In genomic region chr10:64041185-64041988, GRCh38 we compare ENCODE assay signal across 8 cellular contexts.
A peak's percentile ranks its signal among the peaks of the same experiment; 100 is the strongest.
DNase-seq lines count a peak whose midpoint lies in the region; ATAC-seq lines count a peak whose summit lies in the region.

No MANE protein-coding gene starts in this region.

- peak overlapping the region; percentile 26 for H3K4me3 ChIP-seq in CD4-positive, CD25-positive, alpha-beta regulatory T cell (ENCODE audit: low read depth, low read length)
- H3K4me3 ChIP-seq in endocrine pancreas (ENCODE audit: control insufficient read depth, insufficient read depth, low read length) = peak overlapping the region; percentile 37

- ATAC-seq in CD4-positive, CD25-positive, alpha-beta regulatory T cell (ENCODE audit: low read depth in 2 of 2) = peak; percentile 88 to 93
- ATAC-seq in GM19395 (IDR thresholded peaks at IDR 0.05; ENCODE audit: unreplicated experiment) = peak; percentile 95
- ATAC-seq in HG03469 (IDR thresholded peaks at IDR 0.05; ENCODE audit: unreplicated experiment) = peak; percentile 75

- peaks cover 3% of the 10 kb centered on the region for H3K27me3 Mint-ChIP-seq in CD4-positive, CD25-positive, alpha-beta regulatory T cell

- H3K27ac ChIP-seq in CD4-positive, CD25-positive, alpha-beta regulatory T cell (ENCODE audit: insufficient read depth, low read length, poor library complexity, severe bottlenecking) = no peak overlapping the region

- peaks cover 0 to 8% (median 2%) of the 10 kb centered on the region in 4 donors for H3K4me1 Mint-ChIP-seq in CD4-positive, CD25-positive, alpha-beta regulatory T cell

- H3K27me3 ChIP-seq in CD4-positive, CD25-positive, alpha-beta regulatory T cell (ENCODE audit: control insufficient read depth, insufficient read depth, low read length) = no peaks in the 10 kb centered on the region
- H3K27me3 ChIP-seq in endocrine pancreas (ENCODE audit: control insufficient read depth, insufficient read depth, low read length) = no peaks in the 10 kb centered on the region

- H3K9ac ChIP-seq in endocrine pancreas (ENCODE audit: control insufficient read depth, insufficient read depth, low read length) = no peak overlapping the region

- no peaks in the 10 kb centered on the region for H3K36me3 ChIP-seq in CD4-positive, CD25-positive, alpha-beta regulatory T cell (ENCODE audit: control insufficient read depth, insufficient read depth, low read length)
- no peaks in the 10 kb centered on the region for H3K36me3 ChIP-seq in endocrine pancreas (ENCODE audit: control insufficient read depth, insufficient read depth, low read length)

- H3K4me3 Mint-ChIP-seq in CD4-positive, CD25-positive, alpha-beta regulatory T cell = peak overlapping the region in 2 of 4 donors; percentile 70 to 76

- no peaks in the 10 kb centered on the region for H3K9me3 Mint-ChIP-seq in CD4-positive, CD25-positive, alpha-beta regulatory T cell

- no peaks in the 10 kb centered on the region for H3K36me3 Mint-ChIP-seq in CD4-positive, CD25-positive, alpha-beta regulatory T cell

- peak; percentile 61 to 85 (median 80) for DNase-seq in CD4-positive, CD25-positive, alpha-beta regulatory T cell
- peak; percentile 12 for DNase-seq in NK-92 treated with Interleukin-12 subunit alpha and Interleukin-12 subunit beta, amount 100 ng/mL, for 24 hours (lab: John Stamatoyannopoulos, UW)
- DNase-seq in activated CD8-positive, alpha-beta memory T cell treated with anti-CD3 and anti-CD28 coated beads for 48 hours (ENCODE audit: low read depth in 2 of 3, low spot score in 2 of 3) = peak; percentile 54 to 79 (median 57)
- DNase-seq in midbrain (lab: John Stamatoyannopoulos, UW) = peak; percentile 63
- DNase-seq in stimulated activated CD8-positive, alpha-beta memory T cell treated with anti-CD3 and anti-CD28 coated beads, Interleukin-2, amount 100 ng/mL, for 48 hours (ENCODE audit: low read depth in 2 of 2) = peak; percentile 39 to 54

- H3K4me1 ChIP-seq in CD4-positive, CD25-positive, alpha-beta regulatory T cell (ENCODE audit: control insufficient read depth, insufficient read depth, low read length, poor library complexity, severe bottlenecking) = peaks cover 9% of the 10 kb centered on the region
- no peaks in the 10 kb centered on the region for H3K4me1 ChIP-seq in endocrine pancreas (ENCODE audit: control insufficient read depth, insufficient read depth, low read length)

- peak overlapping the region in 1 of 3 donors; percentile 18 for H3K27ac Mint-ChIP-seq in CD4-positive, CD25-positive, alpha-beta regulatory T cell

- H3K9me3 ChIP-seq in CD4-positive, CD25-positive, alpha-beta regulatory T cell (ENCODE audit: control insufficient read depth in 2 of 2, low read length in 2 of 2) = no peaks in the 10 kb centered on the region
- H3K9me3 ChIP-seq in endocrine pancreas (ENCODE audit: control insufficient read depth, low read length) = no peaks in the 10 kb centered on the region

Comparison
In these comparisons a context has a peak if more than half of its experiments do, and no peak if none do; other contexts are left out.
1. DNase-seq: peak in every context shown above with its lines; median percentile 80 in CD4-positive, CD25-positive, alpha-beta regulatory T cell; 63 in midbrain; 57 in activated CD8-positive, alpha-beta memory T cell treated with anti-CD3 and anti-CD28 coated beads for 48 hours; 46 in stimulated activated CD8-positive, alpha-beta memory T cell treated with anti-CD3 and anti-CD28 coated beads, Interleukin-2, amount 100 ng/mL, for 48 hours; 12 in NK-92 treated with Interleukin-12 subunit alpha and Interleukin-12 subunit beta, amount 100 ng/mL, for 24 hours.